Comparison of ENCODE assay signal across 9 cellular contexts in genomic region chr16:68760671-68761275, GRCh38. TPM values are rescaled to one million over a fixed set of nuclear protein-coding genes. Genes with fewer than 3 reads are reported as not detected.
DNase-seq lines count a peak whose midpoint lies in the region; ATAC-seq and TF ChIP-seq lines count a peak whose summit lies in the region.
"Had no signal": no experiment of that assay in that cellular context is flagged by ENCODE, and none has a peak within 500 bp of the region (broad histone marks: within the 10 kb centered on the region; RNA-seq: fewer than 3 reads in every experiment).

No MANE protein-coding gene starts in this region.

- DNase-seq in HCT116 (ENCODE audit: low read depth, low spot score) (no peak), NB4 (ENCODE audit: low read depth) (peak; percentile 42), brain microvascular endothelial cell (peak; percentile 36), trophoblast cell (no peak), NAMALWA (ENCODE audit: low spot score) (no peak), colonic mucosa (no peak), retina (no peak)
- DNase-seq: psoas muscle had no signal

- H3K14ac ChIP-seq in trophoblast cell (ENCODE audit: low read length), result no peak overlapping the region

- H3K79me2 ChIP-seq in HCT116 (ENCODE audit: insufficient read depth, low read length) (peaks cover 15% of the 10 kb centered on the region; the same call in 1 of the 2 replicates), trophoblast cell (ENCODE audit: control insufficient read depth, insufficient read depth, low read length, poor library complexity) (peaks cover 9% of the 10 kb centered on the region)

- intact Hi-C loops in HCT116 (cut with micrococcal nuclease) (no loop called here), colonic mucosa (cut with DNase I) (no loop called here)

- H2AFZ ChIP-seq in HCT116 (ENCODE audit: low read depth, low read length, poor library complexity, severe bottlenecking) (no peak overlapping the region), trophoblast cell (ENCODE audit: insufficient read depth, low read length, poor library complexity) (no peak overlapping the region)

- no peak overlapping the region for H4K8ac ChIP-seq in trophoblast cell (ENCODE audit: low read depth, low read length)

- no TSS peak for BruUV-seq in HCT116 (replicated peaks; lab: Mats Ljungman, UMichigan)

- no peak overlapping the region for H2BK120ac ChIP-seq in trophoblast cell (ENCODE audit: insufficient read depth, low read length, poor library complexity)

- peak overlapping the region; percentile 69 for H3K4ac ChIP-seq in trophoblast cell (ENCODE audit: low read depth, low read length)

- peak overlapping the region; percentile 15 for H4K91ac ChIP-seq in trophoblast cell (ENCODE audit: low read depth, low read length)

- CTCF ChIA-PET in HCT116 (lab: Charles Lee), result no interaction called here

- H3K27me3 ChIP-seq in HCT116 (ENCODE audit: insufficient read depth, low read length) (no peaks in the 10 kb centered on the region), brain microvascular endothelial cell (replicated peaks) (no peaks in the 10 kb centered on the region), trophoblast cell (ENCODE audit: insufficient read depth, low read length) (no peaks in the 10 kb centered on the region), colonic mucosa (no peaks in the 10 kb centered on the region)

- H3K36me3 ChIP-seq in HCT116 (ENCODE audit: control insufficient read depth in 1 of 2, insufficient read depth in 2 of 2, low read length in 2 of 2) (no peaks in the 10 kb centered on the region), brain microvascular endothelial cell (replicated peaks) (no peaks in the 10 kb centered on the region), trophoblast cell (ENCODE audit: control insufficient read depth in 1 of 2, insufficient read depth in 2 of 2, low read length in 2 of 2) (peaks cover 10 to 13% of the 10 kb centered on the region in 2 experiments), colonic mucosa (no peaks in the 10 kb centered on the region)

- no peaks in the 10 kb centered on the region for H3K9me2 ChIP-seq in HCT116 (ENCODE audit: insufficient read depth)

- peak overlapping the region; percentile 72 for H3K4me2 ChIP-seq in HCT116 (ENCODE audit: low read length)
- H3K4me2 ChIP-seq in trophoblast cell (ENCODE audit: low read length), result peak overlapping the region; percentile 6

- TF ChIP-seq POLR2A in HCT116 (IDR thresholded peaks at IDR 0.05; ENCODE audit: borderline replicate concordance, extremely low read depth, insufficient read depth, insufficient read length), result no peak
- TF ChIP-seq POLR2A in NB4 (IDR thresholded peaks at IDR 0.05; ENCODE audit: extremely low read depth, insufficient read length), result no peak

- TF ChIP-seq CTCF in HCT116 (IDR thresholded peaks at IDR 0.05 in 2 of 3, conservative IDR thresholded peaks at IDR 0.05 in 1 of 3; ENCODE audit: borderline replicate concordance in 1 of 3, insufficient read depth in 1 of 3, low read depth in 2 of 3, low read length in 2 of 3) (no peak), NB4 (IDR thresholded peaks at IDR 0.05; ENCODE audit: low read depth, low read length) (no peak), brain microvascular endothelial cell (IDR thresholded peaks at IDR 0.05; ENCODE audit: low read depth, low read length, missing control alignments) (no peak), colonic mucosa (IDR thresholded peaks at IDR 0.05) (no peak)

- no peak overlapping the region for H3K23ac ChIP-seq in trophoblast cell (ENCODE audit: low read length)

- no peak overlapping the region for H2AK5ac ChIP-seq in trophoblast cell (ENCODE audit: low read length)

- WGBS in trophoblast cell (ENCODE audit: extremely low coverage, insufficient coverage, insufficient read length), result no CpG with 5 or more reads among the region's 8 CpGs

- POLR2A ChIA-PET in HCT116 (lab: Charles Lee), result no interaction called here

- H3K27ac ChIP-seq in HCT116 (ENCODE audit: low read depth, low read length) (no peak overlapping the region), brain microvascular endothelial cell (no peak overlapping the region), trophoblast cell (ENCODE audit: low read depth, low read length) (no peak overlapping the region), colonic mucosa (no peak overlapping the region)
- H3K27ac ChIP-seq: psoas muscle had no signal

- H4K20me1 ChIP-seq in HCT116 (ENCODE audit: insufficient read depth), result no peaks in the 10 kb centered on the region

- H3K4me3 ChIP-seq in HCT116 (replicated peaks in 1 of 2; ENCODE audit: low read depth in 1 of 2, low read length in 2 of 2) (peak overlapping the region; percentile 15 to 35; a peak in 2 of 4 replicates), NB4 (ENCODE audit: low read depth, low read length) (no peak overlapping the region), brain microvascular endothelial cell (ENCODE audit: low read depth, low read length) (no peak overlapping the region), trophoblast cell (ENCODE audit: low read depth, low read length) (no peak overlapping the region), colonic mucosa (no peak overlapping the region)
- H3K4me3 ChIP-seq: psoas muscle had no signal

- H3K9me3 ChIP-seq in HCT116 (ENCODE audit: control insufficient read depth in 1 of 2, insufficient read depth in 1 of 2, low read depth in 1 of 2, low read length in 2 of 2) (no peaks in the 10 kb centered on the region), trophoblast cell (ENCODE audit: insufficient read depth, low read depth, low read length) (no peaks in the 10 kb centered on the region), colonic mucosa (no peaks in the 10 kb centered on the region)
- H3K9me3 ChIP-seq: psoas muscle had no signal

- H4K12ac ChIP-seq in trophoblast cell (ENCODE audit: low read depth, low read length), result no peak overlapping the region

- H2BK5ac ChIP-seq in trophoblast cell (ENCODE audit: low read depth, low read length, poor library complexity), result no peak overlapping the region

- H3K9ac ChIP-seq in HCT116 (ENCODE audit: low read length) (peak overlapping the region; percentile 43), trophoblast cell (ENCODE audit: low read length) (no peak overlapping the region), colonic mucosa (ENCODE audit: low read depth in 2 of 2, low read length in 2 of 2) (no peak overlapping the region)

- no peak for TF ChIP-seq RAD21 in HCT116 (IDR thresholded peaks at IDR 0.05; ENCODE audit: low read depth)

- in situ Hi-C loops in brain microvascular endothelial cell (cut with HindIII; ENCODE audit: low pct_ligation_motif_present, low sequenced_read_pairs), result no loop called here

- peaks cover 33 to 45% of the 10 kb centered on the region in 2 experiments for H3K4me1 ChIP-seq in HCT116 (ENCODE audit: control insufficient read depth in 1 of 2, insufficient read depth in 2 of 2, low read length in 2 of 2)
- H3K4me1 ChIP-seq in trophoblast cell (ENCODE audit: control insufficient read depth in 1 of 2, insufficient read depth in 2 of 2, low read length in 2 of 2), result peaks cover 15 to 21% of the 10 kb centered on the region in 2 experiments
- H3K4me1 ChIP-seq in colonic mucosa, result peaks cover 3% of the 10 kb centered on the region
- H3K4me1 ChIP-seq: psoas muscle had no signal

- RAD21 ChIA-PET in HCT116 (lab: Charles Lee; ENCODE audit: low non-redundant PET in 1 of 2, low total read pairs in 2 of 2, uncharacterized antibody in 2 of 2, unreplicated experiment in 2 of 2), result no interaction called here

- no peak overlapping the region for H2BK12ac ChIP-seq in trophoblast cell (ENCODE audit: low read length)

- H3K79me1 ChIP-seq in trophoblast cell (ENCODE audit: low read length), result peaks cover 2% of the 10 kb centered on the region

- H3K18ac ChIP-seq in trophoblast cell (ENCODE audit: low read length), result peak overlapping the region; percentile 9

- ATAC-seq in GM18511 (IDR thresholded peaks at IDR 0.05; ENCODE audit: unreplicated experiment), result peak; percentile 62
- peak; percentile 65 for ATAC-seq in HCT116

TF ChIP-seq in HCT116, 20 proteins besides CTCF, POLR2A, EP300 and RAD21 (continues in another document):
- TF ChIP-seq ZFX (IDR thresholded peaks at IDR 0.05), result no peak
- no peak for TF ChIP-seq ZNF274 (IDR thresholded peaks at IDR 0.05; ENCODE audit: low read depth, low read length)
- no peak for TF ChIP-seq EZH2 (IDR thresholded peaks at IDR 0.05)
- no peak for TF ChIP-seq CEBPB (IDR thresholded peaks at IDR 0.05; ENCODE audit: low read depth)
- TF ChIP-seq JUND (IDR thresholded peaks at IDR 0.05), result no peak
- no peak for TF ChIP-seq YY1 (IDR thresholded peaks at IDR 0.05; ENCODE audit: extremely low read depth, insufficient replicate concordance, low read depth, low read length)
- TF ChIP-seq, protein P1, sequence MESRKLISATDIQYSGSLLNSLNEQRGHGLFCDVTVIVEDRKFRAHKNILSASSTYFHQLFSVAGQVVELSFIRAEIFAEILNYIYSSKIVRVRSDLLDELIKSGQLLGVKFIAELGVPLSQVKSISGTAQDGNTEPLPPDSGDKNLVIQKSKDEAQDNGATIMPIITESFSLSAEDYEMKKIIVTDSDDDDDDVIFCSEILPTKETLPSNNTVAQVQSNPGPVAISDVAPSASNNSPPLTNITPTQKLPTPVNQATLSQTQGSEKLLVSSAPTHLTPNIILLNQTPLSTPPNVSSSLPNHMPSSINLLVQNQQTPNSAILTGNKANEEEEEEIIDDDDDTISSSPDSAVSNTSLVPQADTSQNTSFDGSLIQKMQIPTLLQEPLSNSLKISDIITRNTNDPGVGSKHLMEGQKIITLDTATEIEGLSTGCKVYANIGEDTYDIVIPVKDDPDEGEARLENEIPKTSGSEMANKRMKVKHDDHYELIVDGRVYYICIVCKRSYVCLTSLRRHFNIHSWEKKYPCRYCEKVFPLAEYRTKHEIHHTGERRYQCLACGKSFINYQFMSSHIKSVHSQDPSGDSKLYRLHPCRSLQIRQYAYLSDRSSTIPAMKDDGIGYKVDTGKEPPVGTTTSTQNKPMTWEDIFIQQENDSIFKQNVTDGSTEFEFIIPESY (IDR thresholded peaks at IDR 0.05; ENCODE audit: extremely low read depth, insufficient replicate concordance, low read length), result no peak
- no peak for TF ChIP-seq ELF1 (IDR thresholded peaks at IDR 0.05; ENCODE audit: borderline replicate concordance, low read depth)

RNA-seq across cellular contexts. Expression of gene CDH1, which starts 23.7 kb away (rescaled TPM):
- total RNA-seq in HCT116 (2021; ENCODE audit: unreplicated experiment) (73.2 TPM), colonic mucosa (100 to 1,000 TPM; 494 to 519 TPM)
- polyA plus RNA-seq in HCT116 (2012), result 74.6 and 136 TPM in 2 replicates
- polyA plus RNA-seq in trophoblast cell (2013), result 212 and 221 TPM in 2 replicates

Comparison
In these comparisons a context has a peak if more than half of its experiments do, and no peak if none do; other contexts are left out.
1. DNase-seq: peak in NB4 (single experiment) and brain microvascular endothelial cell (single experiment); none in HCT116 (single experiment), trophoblast cell (0 of 2), NAMALWA (single experiment), colonic mucosa (single experiment) and retina (single experiment).
2. H3K4me3 ChIP-seq: peak in HCT116 (2 of 2); none in NB4 (single experiment), brain microvascular endothelial cell (single experiment), trophoblast cell (single experiment) and colonic mucosa (single experiment).